Comparison of ENCODE assay signal across 12 cellular contexts in genomic region chr2:190537765-190538164, GRCh38. TPM values are rescaled to one million over a fixed set of nuclear protein-coding genes. Genes with fewer than 3 reads are reported as not detected.
DNase-seq lines count a peak whose midpoint lies in the region; ATAC-seq and TF ChIP-seq lines count a peak whose summit lies in the region.
"Had no signal": no experiment of that assay in that cellular context is flagged by ENCODE, and none has a peak within 500 bp of the region (broad histone marks: within the 10 kb centered on the region; RNA-seq: fewer than 3 reads in every experiment).

No MANE protein-coding gene starts in this region.

- H4K8ac ChIP-seq in IMR-90 (ENCODE audit: low read depth in 2 of 2, low read length in 2 of 2), result no peak overlapping the region

- H3K27ac Mint-ChIP-seq in CD4-positive, alpha-beta memory T cell, result peak overlapping the region; percentile 8 to 88 (median 61)
- peak overlapping the region in 5 of 6 donors; percentile 4 to 62 (median 33) for H3K27ac Mint-ChIP-seq in immature natural killer cell
- H3K27ac Mint-ChIP-seq: activated naive CD4-positive, alpha-beta T cell treated with anti-CD3 and anti-CD28 coated beads, Interleukin-2, amount 50 U/mL, for 24 hours had no signal

- H3K9me3 Mint-ChIP-seq in CD4-positive, alpha-beta memory T cell, result peaks cover 0 to 59% (median 43%) of the 10 kb centered on the region in 8 donors
- H3K9me3 Mint-ChIP-seq in immature natural killer cell, result peaks cover 11 to 46% (median 37%) of the 10 kb centered on the region in 6 donors

- 0 out of 2 replicates have a peak, but pooled peaks cover 4% of the 10 kb centered on the region for H3K9me1 ChIP-seq in IMR-90 (ENCODE audit: insufficient read depth, low read length)

- CTCF ChIA-PET in CD4-positive, alpha-beta memory T cell (lab: Charles Lee; ENCODE audit: partially characterized antibody), result interaction anchor here (1.5 kb wide), 1 partner anchor 58 kb away, joined by 3 read pairs; no protein-coding TSS in a partner anchor
- CTCF ChIA-PET in IMR-90 (lab: Yijun Ruan, JAX), result no interaction called here

- no CpG with 5 or more reads among the region's 1 CpG for WGBS in IMR-90 (ENCODE audit: extremely low coverage in 2 of 2, insufficient read length in 1 of 2), 2 experiments
- WGBS in esophagus squamous epithelium, 2 donors, result 58 to 77% methylated on average over 1 of the region's 1 CpG

- H2BK20ac ChIP-seq in IMR-90 (ENCODE audit: low read depth, low read length), result no peak overlapping the region

- no peak overlapping the region for H2BK5ac ChIP-seq in IMR-90 (ENCODE audit: low read depth, low read length, poor library complexity, severe bottlenecking)

- no peak overlapping the region for H2AFZ ChIP-seq in IMR-90 (replicated peaks; ENCODE audit: low read length, poor library complexity)

- H3K9me3 ChIP-seq in CD4-positive, alpha-beta memory T cell (ENCODE audit: control insufficient read depth in 1 of 2, low read length in 2 of 2), result peaks cover 0 to 10% of the 10 kb centered on the region in 2 donors
- H3K9me3 ChIP-seq in IMR-90 (ENCODE audit: control insufficient read depth, insufficient read depth, low read length) (peaks cover 5% of the 10 kb centered on the region), esophagus squamous epithelium (peaks cover 0 to 46% (median 12%) of the 10 kb centered on the region in 3 donors)
- H3K9me3 ChIP-seq: prostate gland had no signal

- H2AK5ac ChIP-seq in IMR-90 (ENCODE audit: low read depth, low read length), result no peak overlapping the region

- POLR2A ChIA-PET in CD4-positive, alpha-beta memory T cell (lab: Charles Lee; ENCODE audit: partially characterized antibody), result interaction anchor here (1.1 kb wide), 1 partner anchor 13 kb away, joined by 3 read pairs; no protein-coding TSS in a partner anchor
- POLR2A ChIA-PET in IMR-90 (lab: Charles Lee; ENCODE audit: unreplicated experiment), result no interaction called here

- H3K4me3 ChIP-seq in CD4-positive, alpha-beta memory T cell (ENCODE audit: low read length in 2 of 2), result no peak overlapping the region
- H3K4me3 ChIP-seq in IMR-90 (ENCODE audit: insufficient read depth, low read depth, low read length) (no peak overlapping the region), esophagus squamous epithelium (no peak overlapping the region)
- H3K4me3 ChIP-seq: prostate gland had no signal

- no peak overlapping the region for H3K4me3 Mint-ChIP-seq in CD4-positive, alpha-beta memory T cell
- H3K4me3 Mint-ChIP-seq in immature natural killer cell, result no peak overlapping the region
- H3K4me3 Mint-ChIP-seq: activated naive CD4-positive, alpha-beta T cell treated with anti-CD3 and anti-CD28 coated beads, Interleukin-2, amount 50 U/mL, for 24 hours had no signal

- no TSS peak for BruUV-seq in IMR-90 (replicated peaks; lab: Mats Ljungman, UMichigan)

- H2BK120ac ChIP-seq in IMR-90 (ENCODE audit: low read depth, low read length), result no peak overlapping the region

- no peak overlapping the region for H4K91ac ChIP-seq in IMR-90 (ENCODE audit: insufficient read depth, low read depth, low read length)

- peaks cover 37 to 43% of the 10 kb centered on the region in 2 donors for H3K36me3 Mint-ChIP-seq in CD4-positive, alpha-beta memory T cell
- H3K36me3 Mint-ChIP-seq in immature natural killer cell, result peaks cover 29 to 45% (median 41%) of the 10 kb centered on the region in 3 donors

- no peak for TF ChIP-seq RAD21 in IMR-90 (IDR thresholded peaks at IDR 0.05; ENCODE audit: low read length)

- H2AK9ac ChIP-seq in IMR-90 (replicated peaks; ENCODE audit: low read depth, low read length, poor library complexity), result no peak overlapping the region

- ATAC-seq in IMR-90 (ENCODE audit: low read depth), result no peak

- peaks cover 22 to 35% (median 31%) of the 10 kb centered on the region in 4 donors for H3K4me1 Mint-ChIP-seq in CD4-positive, alpha-beta memory T cell
- H3K4me1 Mint-ChIP-seq in immature natural killer cell, result peaks cover 25 to 28% of the 10 kb centered on the region in 2 donors

- H3K27ac ChIP-seq in CD4-positive, alpha-beta memory T cell (ENCODE audit: low read depth, low read length), result no peak overlapping the region
- H3K27ac ChIP-seq in IMR-90 (ENCODE audit: insufficient read depth, low read length), result no peak overlapping the region
- H3K27ac ChIP-seq in esophagus squamous epithelium, result no peak overlapping the region
- H3K27ac ChIP-seq: prostate gland, WERI-Rb-1 had no signal

- dilution Hi-C loops in IMR-90 (cut with HindIII; ENCODE audit: low sequenced_read_pairs, unreplicated experiment), result no loop called here

- H3K9ac ChIP-seq in IMR-90 (ENCODE audit: low read depth, low read length), result no peak overlapping the region

- peaks cover 15% of the 10 kb centered on the region for H3K4me1 ChIP-seq in CD4-positive, alpha-beta memory T cell (ENCODE audit: insufficient read depth, low read length)
- peaks cover 6% of the 10 kb centered on the region for H3K4me1 ChIP-seq in IMR-90 (ENCODE audit: control insufficient read depth, insufficient read depth, low read length)
- peaks cover 0 to 26% (median 6%) of the 10 kb centered on the region in 3 donors for H3K4me1 ChIP-seq in esophagus squamous epithelium
- H3K4me1 ChIP-seq: prostate gland had no signal

- H3K36me3 ChIP-seq in CD4-positive, alpha-beta memory T cell (ENCODE audit: insufficient read depth, low read length), result no peaks in the 10 kb centered on the region
- H3K36me3 ChIP-seq in IMR-90 (ENCODE audit: control insufficient read depth, insufficient read depth, low read length) (no peaks in the 10 kb centered on the region), esophagus squamous epithelium (no peaks in the 10 kb centered on the region)
- H3K36me3 ChIP-seq: prostate gland had no signal

- TF ChIP-seq CTCF in IMR-90 (conservative IDR thresholded peaks at IDR 0.05; ENCODE audit: low read depth, low read length) (no peak), esophagus squamous epithelium (IDR thresholded peaks at IDR 0.05) (no peak)

- DNase-seq in CD4-positive, alpha-beta memory T cell, result peak in 4 of 5 donors; percentile 29 to 62 (median 45)
- DNase-seq in IMR-90 (peak; percentile 24), astrocyte of the hippocampus (ENCODE audit: low read depth, low spot score) (peak; percentile 40), immature natural killer cell (peak in 2 of 3 donors; percentile 15 to 16), germinal center (ENCODE audit: low spot score) (no peak), esophagus squamous epithelium (lab: John Stamatoyannopoulos, UW) (no peak), GM19238 (ENCODE audit: insufficient read length, low spot score) (no peak)
- no peak for DNase-seq in activated CD8-positive, alpha-beta memory T cell treated with anti-CD3 and anti-CD28 coated beads for 24 hours
- DNase-seq: NCI-H1092, WERI-Rb-1 had no signal

- TF ChIP-seq POLR2A in IMR-90 (IDR thresholded peaks at IDR 0.05; ENCODE audit: low read depth, low read length) (no peak), esophagus squamous epithelium (IDR thresholded peaks at IDR 0.05) (no peak)

- no peak overlapping the region for H2BK15ac ChIP-seq in IMR-90 (ENCODE audit: low read depth, low read length)

- no peak overlapping the region for H3K4ac ChIP-seq in IMR-90 (ENCODE audit: low read depth, low read length)

- intact Hi-C loops in CD4-positive, alpha-beta memory T cell (cut with micrococcal nuclease), result loop anchor here (10.0 kb wide), 1 partner anchor 753 kb away; the partner anchor contains the start of genes ORMDL1 and PMS1
- intact Hi-C loops in IMR-90 (cut with micrococcal nuclease) (no loop called here), esophagus squamous epithelium (cut with DNase I) (loop anchor here (10.0 kb wide), 1 partner anchor 97 kb away; no protein-coding TSS in a partner anchor)

- peaks cover 8 to 12% of the 10 kb centered on the region in 2 experiments for H3K79me1 ChIP-seq in IMR-90 (ENCODE audit: low read depth in 1 of 2, low read length in 2 of 2)

- H4K5ac ChIP-seq in IMR-90 (ENCODE audit: low read depth, low read length), result no peak overlapping the region

- H3K56ac ChIP-seq in IMR-90 (ENCODE audit: extremely low read depth, insufficient read depth, low read length), result no peak overlapping the region

- no peak overlapping the region for H3K14ac ChIP-seq in IMR-90 (replicated peaks; ENCODE audit: low read depth, low read length)

- H3K4me2 ChIP-seq in IMR-90 (ENCODE audit: low read depth, low read length), result no peak overlapping the region

- no peak overlapping the region for H3K23ac ChIP-seq in IMR-90 (ENCODE audit: low read depth, low read length)

- H3K27me3 ChIP-seq in CD4-positive, alpha-beta memory T cell (ENCODE audit: insufficient read depth, low read length), result no peaks in the 10 kb centered on the region
- H3K27me3 ChIP-seq in IMR-90 (ENCODE audit: control insufficient read depth, insufficient read depth, low read length) (no peaks in the 10 kb centered on the region), esophagus squamous epithelium (no peaks in the 10 kb centered on the region)

- no peaks in the 10 kb centered on the region for H3K27me3 Mint-ChIP-seq in CD4-positive, alpha-beta memory T cell
- peaks cover 3 to 17% (median 12%) of the 10 kb centered on the region in 3 donors for H3K27me3 Mint-ChIP-seq in immature natural killer cell (ENCODE audit: low read depth in 3 of 3)
- H3K27me3 Mint-ChIP-seq: activated naive CD4-positive, alpha-beta T cell treated with anti-CD3 and anti-CD28 coated beads, Interleukin-2, amount 50 U/mL, for 24 hours had no signal

- H4K20me1 ChIP-seq in IMR-90 (ENCODE audit: insufficient read depth, low read length), result no peaks in the 10 kb centered on the region

- in situ Hi-C loops in IMR-90 (cut with MboI; ENCODE audit: low sequenced_read_pairs), result no loop called here

- H3K18ac ChIP-seq in IMR-90 (ENCODE audit: low read depth, low read length), result no peak overlapping the region

TF ChIP-seq in IMR-90, 13 proteins besides CTCF, POLR2A, EP300 and RAD21 (continues in another document):
- TF ChIP-seq NFE2L2 (IDR thresholded peaks at IDR 0.05; ENCODE audit: low read depth, low read length), result no peak
- TF ChIP-seq RCOR1 (IDR thresholded peaks at IDR 0.05; ENCODE audit: insufficient replicate concordance, low read length), result no peak
- no peak for TF ChIP-seq SMC3 (IDR thresholded peaks at IDR 0.05; ENCODE audit: low read depth, low read length)
- no peak for TF ChIP-seq CHD1 (IDR thresholded peaks at IDR 0.05; ENCODE audit: low read depth, low read length)

RNA-seq across cellular contexts. Expression of gene NEMP2, which starts 3.2 kb away (rescaled TPM):
- total RNA-seq in CD4-positive, alpha-beta memory T cell, result 10 to 100 TPM; 20.7 to 21.2 TPM
- 10 to 100 TPM; 10.9 to 11.9 TPM for polyA plus RNA-seq in CD4-positive, alpha-beta memory T cell
- 1.3 and 2.2 TPM in 2 replicates for total RNA-seq in IMR-90 (2012; rRNA removed)
- 0.83 and 1.1 TPM in 2 replicates for polyA plus RNA-seq in IMR-90 (2012; rRNA removed)
- 0.24 and 0.45 TPM in 2 replicates for polyA plus RNA-seq in IMR-90 (2012; cell fraction: cytosol; rRNA removed)
- polyA plus RNA-seq in IMR-90 (2012; cell fraction: nucleus; rRNA removed; ENCODE audit: low replicate concordance), result 0.12 and 0.85 TPM in 2 replicates
- 10 to 100 TPM; 10.4 to 20.0 (median 11.4) TPM for polyA plus RNA-seq in immature natural killer cell
- 1 to 10 TPM; 1.0 to 2.7 (median 2.0) TPM for total RNA-seq in esophagus squamous epithelium

Comparison
In these comparisons a context has a peak if more than half of its experiments do, and no peak if none do; other contexts are left out.
1. DNase-seq: peak in CD4-positive, alpha-beta memory T cell (4 of 5), IMR-90 (single experiment), astrocyte of the hippocampus (single experiment) and immature natural killer cell (2 of 3); none in germinal center (single experiment), esophagus squamous epithelium (single experiment), GM19238 (single experiment) and activated CD8-positive, alpha-beta memory T cell treated with anti-CD3 and anti-CD28 coated beads for 24 hours (single experiment).